Comparison of ENCODE assay signal across 4 cellular contexts in the genomic region with DNA sequence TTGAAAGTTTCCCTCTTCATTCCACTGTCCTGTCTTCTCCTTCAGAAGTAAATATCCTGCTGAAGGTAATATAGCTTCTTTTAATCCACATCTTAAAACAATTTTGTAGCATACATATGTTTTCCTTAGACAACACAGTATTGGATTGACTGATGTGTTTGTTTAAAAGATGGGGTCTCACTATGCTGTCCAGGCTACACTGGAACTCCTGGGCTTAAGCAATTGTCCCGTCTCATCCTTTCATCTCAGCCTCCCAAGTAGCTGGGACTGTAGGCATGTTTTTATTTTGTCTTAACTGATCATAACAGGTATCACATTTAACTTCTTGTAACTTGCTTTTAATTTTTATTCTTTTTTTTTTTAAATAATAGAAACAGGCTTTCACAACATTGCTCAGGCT.
TF ChIP-seq lines count a peak whose summit lies in the region.

No MANE protein-coding gene starts in this region.

TF ChIP-seq in HepG2, 621 proteins besides CTCF, POLR2A, EP300 and RAD21:
- TF ChIP-seq, protein P1, sequence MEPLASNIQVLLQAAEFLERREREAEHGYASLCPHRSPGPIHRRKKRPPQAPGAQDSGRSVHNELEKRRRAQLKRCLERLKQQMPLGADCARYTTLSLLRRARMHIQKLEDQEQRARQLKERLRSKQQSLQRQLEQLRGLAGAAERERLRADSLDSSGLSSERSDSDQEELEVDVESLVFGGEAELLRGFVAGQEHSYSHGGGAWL (CRISPR knock-in tag; IDR thresholded peaks at IDR 0.05), result no peak
- TF ChIP-seq ZNF121 (CRISPR knock-in tag; IDR thresholded peaks at IDR 0.05), result peak; percentile 76

TF ChIP-seq in HEK293, 187 proteins besides CTCF, POLR2A, EP300 and RAD21:
- no peak for TF ChIP-seq SETDB1 (IDR thresholded peaks at IDR 0.05; ENCODE audit: insufficient read length, low read length)
- TF ChIP-seq ZNF121 (tag by site-specific recombination; IDR thresholded peaks at IDR 0.05), result peak; percentile 77

TF ChIP-seq in WTC11, 78 proteins besides CTCF, POLR2A, EP300 and RAD21:
- TF ChIP-seq, protein P2, sequence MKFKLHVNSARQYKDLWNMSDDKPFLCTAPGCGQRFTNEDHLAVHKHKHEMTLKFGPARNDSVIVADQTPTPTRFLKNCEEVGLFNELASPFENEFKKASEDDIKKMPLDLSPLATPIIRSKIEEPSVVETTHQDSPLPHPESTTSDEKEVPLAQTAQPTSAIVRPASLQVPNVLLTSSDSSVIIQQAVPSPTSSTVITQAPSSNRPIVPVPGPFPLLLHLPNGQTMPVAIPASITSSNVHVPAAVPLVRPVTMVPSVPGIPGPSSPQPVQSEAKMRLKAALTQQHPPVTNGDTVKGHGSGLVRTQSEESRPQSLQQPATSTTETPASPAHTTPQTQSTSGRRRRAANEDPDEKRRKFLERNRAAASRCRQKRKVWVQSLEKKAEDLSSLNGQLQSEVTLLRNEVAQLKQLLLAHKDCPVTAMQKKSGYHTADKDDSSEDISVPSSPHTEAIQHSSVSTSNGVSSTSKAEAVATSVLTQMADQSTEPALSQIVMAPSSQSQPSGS (CRISPR knock-in tag; IDR thresholded peaks at IDR 0.05; ENCODE audit: borderline replicate concordance, low read depth), result no peak
- 0 out of 2 replicates have a peak, but pooled peaks have one; percentile 17 for TF ChIP-seq ZNF121 (CRISPR knock-in tag; IDR thresholded peaks at IDR 0.05)

TF ChIP-seq in K562, 482 proteins besides CTCF, POLR2A, EP300 and RAD21:
- TF ChIP-seq NFYB (IDR thresholded peaks at IDR 0.05; ENCODE audit: extremely low read depth, insufficient read length) (no peak), RBM25 (IDR thresholded peaks at IDR 0.05; ENCODE audit: low read depth, low read length, severe bottlenecking) (peak; percentile 57), ZNF121 (CRISPR knock-in tag; conservative IDR thresholded peaks at IDR 0.05) (peak; percentile 82), GATAD2B (IDR thresholded peaks at IDR 0.05; ENCODE audit: borderline replicate concordance) (no peak), LEF1 (IDR thresholded peaks at IDR 0.05) (no peak), ATF7 (IDR thresholded peaks at IDR 0.05) (no peak)
TF ChIP-seq in K562: peak in this region for 2.
